In the genomic region with DNA sequence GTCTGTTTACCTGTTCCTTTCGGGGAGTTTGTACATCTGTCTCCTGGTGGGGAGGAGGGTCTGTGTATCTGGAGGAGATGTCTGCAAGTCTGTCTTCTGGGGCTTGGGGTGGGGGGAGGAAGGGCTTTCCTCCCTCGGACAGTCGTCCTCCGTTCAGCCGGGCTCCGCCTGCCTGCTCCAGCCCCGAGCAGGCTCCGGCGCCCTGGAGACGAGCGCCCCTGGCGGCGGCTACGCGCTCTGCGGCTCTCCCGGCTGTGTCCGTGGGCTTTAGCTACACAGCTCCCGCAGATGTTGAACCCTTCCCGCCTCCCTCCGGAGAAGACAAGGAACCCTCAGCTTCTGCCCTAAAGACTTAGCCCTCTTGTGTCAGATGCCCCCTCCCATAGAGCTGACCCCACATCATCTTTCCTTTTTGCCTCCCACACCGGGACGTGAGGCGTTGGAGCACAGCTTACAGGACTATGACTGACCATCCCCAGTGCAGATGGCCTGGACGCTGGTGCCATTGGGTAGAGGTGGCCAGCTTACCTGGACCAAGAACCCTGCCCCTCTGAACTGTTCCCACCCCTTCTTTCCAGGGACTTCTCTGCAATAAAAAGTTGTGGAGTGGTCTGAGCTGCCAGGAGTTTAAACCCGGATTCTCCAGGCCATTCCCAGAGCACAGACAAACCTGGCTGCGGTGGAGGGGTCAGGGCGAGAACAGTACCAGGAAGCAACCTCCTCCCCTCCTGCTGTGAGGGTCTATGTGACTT, we compare ENCODE assay signal across 8 cellular contexts. TPM values are rescaled to one million over a fixed set of nuclear protein-coding genes. Genes with fewer than 3 reads are reported as not detected.
DNase-seq lines count a peak whose midpoint lies in the region; ATAC-seq and TF ChIP-seq lines count a peak whose summit lies in the region.

No MANE protein-coding gene starts in this region.

- H3K9me3 Mint-ChIP-seq in glutamatergic neuron (ENCODE audit: unreplicated experiment): peaks cover 1% of the 10 kb centered on the region
- H3K9me3 Mint-ChIP-seq in osteocyte (ENCODE audit: unreplicated experiment): no peaks in the 10 kb centered on the region

- POLR2A ChIA-PET in IMR-90 (lab: Charles Lee; ENCODE audit: unreplicated experiment): interaction anchor here (0.9 kb wide), 1 partner anchor 41 kb away, joined by 3 read pairs; no protein-coding TSS in a partner anchor

- no peaks in the 10 kb centered on the region for H3K4me1 Mint-ChIP-seq in glutamatergic neuron (ENCODE audit: low read depth, unreplicated experiment)
- peaks cover 52% of the 10 kb centered on the region for H3K4me1 Mint-ChIP-seq in osteocyte (ENCODE audit: unreplicated experiment)

- intact Hi-C loops in IMR-90 (cut with micrococcal nuclease) (loop anchor here (1.0 to 5.0 kb wide), 3 partner anchors 47 to 123 kb away; a partner anchor contains a TSS), tibial artery (cut with DNase I; ENCODE audit: low total_unique reads) (loop anchor here (2.0 kb wide), 1 partner anchor 30 kb away; no protein-coding TSS in a partner anchor)

- H4K5ac ChIP-seq in IMR-90 (ENCODE audit: low read depth, low read length): peak overlapping the region; percentile 92

- H2AK9ac ChIP-seq in IMR-90 (replicated peaks; ENCODE audit: low read depth, low read length, poor library complexity): peak overlapping the region; percentile 95

- H3K4me3 ChIP-seq in IMR-90 (ENCODE audit: insufficient read depth, low read depth, low read length) (no peak overlapping the region), SJCRH30 (peak overlapping the region; percentile 32), tibial artery (peak overlapping the region; percentile 8 to 42)

- peak overlapping the region; percentile 85 for H3K18ac ChIP-seq in IMR-90 (ENCODE audit: low read depth, low read length)

- H3K4me3 Mint-ChIP-seq in glutamatergic neuron (ENCODE audit: unreplicated experiment) (peak overlapping the region; percentile 80), osteocyte (ENCODE audit: unreplicated experiment) (peak overlapping the region; percentile 44)

- DNase-seq in AG08395 (ENCODE audit: low spot score) (peak; percentile 86), IMR-90 (peak; percentile 65), SJCRH30 (peak; percentile 42 to 56), glutamatergic neuron (peak; percentile 90), osteocyte (ENCODE audit: extremely low spot score, unreplicated experiment) (peak; percentile 94), tibial artery (peak; percentile 67 to 86)
- DNase-seq in activated naive CD4-positive, alpha-beta T cell (lab: John Stamatoyannopoulos, UW): peak; percentile 49 to 62 (median 54)

- ATAC-seq in GM18867 (IDR thresholded peaks at IDR 0.05; ENCODE audit: unreplicated experiment): peak; percentile 74
- ATAC-seq in IMR-90 (ENCODE audit: low read depth): peak; percentile 88

- WGBS in IMR-90 (ENCODE audit: extremely low coverage in 2 of 2, insufficient read length in 1 of 2), 2 experiments: 2% methylated on average over 10 of the region's 28 CpGs; no CpG with 5 or more reads in 1 of the 2 experiments

- CTCF ChIA-PET in IMR-90 (lab: Yijun Ruan, JAX): interaction anchor here (0.6 to 2.9 kb wide), 29 partner anchors 9 to 1486 kb away, joined by 3 to 14 read pairs (median 4); a partner anchor contains a TSS

- H3K9me1 ChIP-seq in IMR-90 (ENCODE audit: insufficient read depth, low read length): peaks cover 46% of the 10 kb centered on the region

- peak; percentile 88 for TF ChIP-seq RAD21 in IMR-90 (IDR thresholded peaks at IDR 0.05; ENCODE audit: low read length)

- H3K4me2 ChIP-seq in IMR-90 (ENCODE audit: low read depth, low read length): peak overlapping the region; percentile 67

- H3K36me3 Mint-ChIP-seq in glutamatergic neuron (ENCODE audit: unreplicated experiment): no peaks in the 10 kb centered on the region
- no peaks in the 10 kb centered on the region for H3K36me3 Mint-ChIP-seq in osteocyte (ENCODE audit: unreplicated experiment)

- TF ChIP-seq CTCF in IMR-90 (conservative IDR thresholded peaks at IDR 0.05; ENCODE audit: low read depth, low read length) (peak; percentile 97), glutamatergic neuron (IDR thresholded peaks at IDR 0.05; ENCODE audit: partially characterized antibody, unreplicated experiment) (peak; percentile 92), osteocyte (IDR thresholded peaks at IDR 0.05) (peak; percentile 99), tibial artery (IDR thresholded peaks at IDR 0.05) (peak; percentile 97 to 100)

- dilution Hi-C loops in IMR-90 (cut with HindIII; ENCODE audit: low sequenced_read_pairs, unreplicated experiment): no loop called here

- H3K9me3 ChIP-seq in IMR-90 (ENCODE audit: control insufficient read depth, insufficient read depth, low read length) (no peaks in the 10 kb centered on the region), SJCRH30 (replicated peaks) (no peaks in the 10 kb centered on the region), tibial artery (no peaks in the 10 kb centered on the region)

- H3K27me3 ChIP-seq in IMR-90 (ENCODE audit: control insufficient read depth, insufficient read depth, low read length) (peaks cover 2% of the 10 kb centered on the region; the same call in 1 of the 2 replicates), SJCRH30 (no peaks in the 10 kb centered on the region), tibial artery (no peaks in the 10 kb centered on the region)

- peak overlapping the region; percentile 99 for H2BK120ac ChIP-seq in IMR-90 (ENCODE audit: low read depth, low read length)

- 0 out of 2 replicates have a peak, but pooled peaks have one; percentile 35 for TF ChIP-seq POLR2A in IMR-90 (IDR thresholded peaks at IDR 0.05; ENCODE audit: low read depth, low read length)

- H2BK15ac ChIP-seq in IMR-90 (ENCODE audit: low read depth, low read length): peak overlapping the region; percentile 100

- H3K9ac ChIP-seq in IMR-90 (ENCODE audit: low read depth, low read length): peak overlapping the region; percentile 73

- no peaks in the 10 kb centered on the region for H3K36me3 ChIP-seq in IMR-90 (ENCODE audit: control insufficient read depth, insufficient read depth, low read length)
- no peaks in the 10 kb centered on the region for H3K36me3 ChIP-seq in SJCRH30
- H3K36me3 ChIP-seq in tibial artery: no peaks in the 10 kb centered on the region

- H3K23ac ChIP-seq in IMR-90 (ENCODE audit: low read depth, low read length): peak overlapping the region; percentile 98

- no TSS peak for BruUV-seq in IMR-90 (replicated peaks; lab: Mats Ljungman, UMichigan)

- H3K79me1 ChIP-seq in IMR-90 (ENCODE audit: low read depth in 1 of 2, low read length in 2 of 2): peaks cover 0 to 8% of the 10 kb centered on the region in 2 experiments; a peak in 1 of 4 replicates

- H3K27me3 Mint-ChIP-seq in glutamatergic neuron (ENCODE audit: unreplicated experiment) (peaks cover 2% of the 10 kb centered on the region), osteocyte (ENCODE audit: unreplicated experiment) (peaks cover 5% of the 10 kb centered on the region)

- H3K56ac ChIP-seq in IMR-90 (ENCODE audit: extremely low read depth, insufficient read depth, low read length): peak overlapping the region; percentile 99

- peak overlapping the region; percentile 91 to 99 for H4K8ac ChIP-seq in IMR-90 (ENCODE audit: low read depth in 2 of 2, low read length in 2 of 2)

- peak overlapping the region; percentile 100 for H4K91ac ChIP-seq in IMR-90 (ENCODE audit: insufficient read depth, low read depth, low read length)

- peak overlapping the region; percentile 93 for H2BK5ac ChIP-seq in IMR-90 (ENCODE audit: low read depth, low read length, poor library complexity, severe bottlenecking)

- peak overlapping the region; percentile 100 for H3K4ac ChIP-seq in IMR-90 (ENCODE audit: low read depth, low read length)

- H3K14ac ChIP-seq in IMR-90 (replicated peaks; ENCODE audit: low read depth, low read length): peak overlapping the region; percentile 99

- H3K27ac ChIP-seq in IMR-90 (ENCODE audit: insufficient read depth, low read length) (peak overlapping the region; percentile 91), SJCRH30 (no peak overlapping the region; the same call in 1 of the 2 replicates), tibial artery (peak overlapping the region; percentile 62 to 73)

- peaks cover 24% of the 10 kb centered on the region for H3K4me1 ChIP-seq in IMR-90 (ENCODE audit: control insufficient read depth, insufficient read depth, low read length)
- H3K4me1 ChIP-seq in SJCRH30: peaks cover 35% of the 10 kb centered on the region
- peaks cover 0 to 40% (median 32%) of the 10 kb centered on the region in 4 donors for H3K4me1 ChIP-seq in tibial artery

- peak overlapping the region; percentile 100 for H2AK5ac ChIP-seq in IMR-90 (ENCODE audit: low read depth, low read length)

- H3K27ac Mint-ChIP-seq in glutamatergic neuron (ENCODE audit: unreplicated experiment) (peak overlapping the region; percentile 45), osteocyte (ENCODE audit: unreplicated experiment) (peak overlapping the region; percentile 97)

- in situ Hi-C loops in IMR-90 (cut with MboI; ENCODE audit: low sequenced_read_pairs): no loop called here

- peak overlapping the region; percentile 92 for H2AFZ ChIP-seq in IMR-90 (replicated peaks; ENCODE audit: low read length, poor library complexity)

- H2BK20ac ChIP-seq in IMR-90 (ENCODE audit: low read depth, low read length): peak overlapping the region; percentile 99

- H4K20me1 ChIP-seq in IMR-90 (ENCODE audit: insufficient read depth, low read length): peaks cover 5% of the 10 kb centered on the region; the same call in 1 of the 2 replicates

RNA-seq across cellular contexts. Expression of a gene that starts 4.7 kb away (rescaled TPM):
- total RNA-seq in IMR-90 (2012; rRNA removed) (not detected in 2 replicates), glutamatergic neuron (ENCODE audit: unreplicated experiment) (not detected), osteocyte (0.24 TPM in 2 replicates)
- 0.06 TPM in 1 of 2 replicates, not detected in the other for polyA plus RNA-seq in IMR-90 (2012; rRNA removed)
- polyA plus RNA-seq in IMR-90 (2012; cell fraction: cytosol; rRNA removed): 0.01 TPM in 1 of 2 replicates, not detected in the other
- 0.03 TPM in 1 of 2 replicates, not detected in the other for polyA plus RNA-seq in IMR-90 (2012; cell fraction: nucleus; rRNA removed; ENCODE audit: low replicate concordance)
- total RNA-seq in SJCRH30 (2014; rRNA removed; shearing (Covaris generic)): 0.25 and 0.30 TPM in 2 replicates

RNA-seq across cellular contexts. Expression of a gene that starts 12.2 kb away (rescaled TPM):
- total RNA-seq in IMR-90 (2012; rRNA removed) (under 0.01 TPM in 2 replicates), glutamatergic neuron (ENCODE audit: unreplicated experiment) (not detected), osteocyte (0.50 and 0.83 TPM in 2 replicates)
- polyA plus RNA-seq in IMR-90 (2012; rRNA removed): 0.05 and 0.29 TPM in 2 replicates
- 0.17 and 0.21 TPM in 2 replicates for polyA plus RNA-seq in IMR-90 (2012; cell fraction: cytosol; rRNA removed)
- polyA plus RNA-seq in IMR-90 (2012; cell fraction: nucleus; rRNA removed; ENCODE audit: low replicate concordance): 0.09 and 0.13 TPM in 2 replicates
- 0.06 TPM in 1 of 2 replicates, not detected in the other for total RNA-seq in SJCRH30 (2014; rRNA removed; shearing (Covaris generic))

RNA-seq across cellular contexts. Expression of a gene that starts 42.1 kb away (rescaled TPM):
- total RNA-seq in IMR-90 (2012; rRNA removed): not detected in 2 replicates
- polyA plus RNA-seq in IMR-90 (2012; rRNA removed): not detected in 2 replicates
- polyA plus RNA-seq in IMR-90 (2012; cell fraction: cytosol; rRNA removed): not detected in 2 replicates
- polyA plus RNA-seq in IMR-90 (2012; cell fraction: nucleus; rRNA removed; ENCODE audit: low replicate concordance): not detected in 2 replicates
- not detected in 2 replicates for total RNA-seq in SJCRH30 (2014; rRNA removed; shearing (Covaris generic))
- total RNA-seq in glutamatergic neuron (ENCODE audit: unreplicated experiment): not detected
- not detected in 2 replicates for total RNA-seq in osteocyte

RNA-seq across cellular contexts. Expression of a gene that starts 46.1 kb away (rescaled TPM):
- total RNA-seq in IMR-90 (2012; rRNA removed) (0.54 and 1.4 TPM in 2 replicates), glutamatergic neuron (ENCODE audit: unreplicated experiment) (not detected), osteocyte (168 and 178 TPM in 2 replicates)
- polyA plus RNA-seq in IMR-90 (2012; rRNA removed): 1.4 and 1.7 TPM in 2 replicates
- polyA plus RNA-seq in IMR-90 (2012; cell fraction: cytosol; rRNA removed): 2.5 and 3.4 TPM in 2 replicates
- 0.60 and 1.7 TPM in 2 replicates for polyA plus RNA-seq in IMR-90 (2012; cell fraction: nucleus; rRNA removed; ENCODE audit: low replicate concordance)
- 1.5 and 2.8 TPM in 2 replicates for total RNA-seq in SJCRH30 (2014; rRNA removed; shearing (Covaris generic))
